12 cellular contexts compared by ENCODE assay signal in genomic region chr15:65824941-65825544, GRCh38. TPM values are rescaled to one million over a fixed set of nuclear protein-coding genes. Genes with fewer than 3 reads are reported as not detected.
DNase-seq lines count a peak whose midpoint lies in the region; ATAC-seq, FAIRE-seq and TF ChIP-seq lines count a peak whose summit lies in the region.
"Had no signal": no experiment of that assay in that cellular context is flagged by ENCODE, and none has a peak within 500 bp of the region (broad histone marks: within the 10 kb centered on the region; RNA-seq: fewer than 3 reads in every experiment).

No MANE protein-coding gene starts in this region.

- no peak overlapping the region for H2AK5ac ChIP-seq in IMR-90 (ENCODE audit: low read depth, low read length)

- in situ Hi-C loops in IMR-90 (cut with MboI; ENCODE audit: low sequenced_read_pairs): no loop called here

- H3K9me3 Mint-ChIP-seq in astrocyte (ENCODE audit: unreplicated experiment): no peaks in the 10 kb centered on the region
- H3K9me3 Mint-ChIP-seq: activated naive CD4-positive, alpha-beta T cell treated with anti-CD3 and anti-CD28 coated beads for 36 hours had no signal

- intact Hi-C loops in IMR-90 (cut with micrococcal nuclease) (no loop called here), left ventricle myocardium superior (cut with micrococcal nuclease) (no loop called here), upper lobe of right lung (cut with DNase I) (no loop called here)

- POLR2A ChIA-PET in IMR-90 (lab: Charles Lee; ENCODE audit: unreplicated experiment): no interaction called here

- H2BK120ac ChIP-seq in IMR-90 (ENCODE audit: low read depth, low read length): no peak overlapping the region

- no peak overlapping the region for H2BK15ac ChIP-seq in IMR-90 (ENCODE audit: low read depth, low read length)

- ATAC-seq in IMR-90 (ENCODE audit: low read depth): peak; percentile 58
- peak; percentile 77 for ATAC-seq in left ventricle myocardium superior
- ATAC-seq in upper lobe of right lung: peak; percentile 66
- ATAC-seq in GM18907 (IDR thresholded peaks at IDR 0.05; ENCODE audit: unreplicated experiment): no peak

- CTCF ChIA-PET in IMR-90 (lab: Yijun Ruan, JAX): interaction anchor here (1.3 kb wide), 3 partner anchors 11 to 58 kb away, joined by 3 to 7 read pairs (median 5); no protein-coding TSS in a partner anchor

- no peak overlapping the region for H3K4me2 ChIP-seq in IMR-90 (ENCODE audit: low read depth, low read length)
- H3K4me2 ChIP-seq in astrocyte (ENCODE audit: low read length): no peak overlapping the region

- H3K9ac ChIP-seq in IMR-90 (ENCODE audit: low read depth, low read length) (no peak overlapping the region), astrocyte (ENCODE audit: low read length) (no peak overlapping the region)

- DNase-seq in IMR-90 (peak; percentile 73), astrocyte (ENCODE audit: low read depth) (peak; percentile 27), left ventricle myocardium superior (no peak), upper lobe of right lung (no peak), activated T-cell treated with anti-CD3 and anti-CD28 coated beads for 4 hours (no peak), epidermal melanocyte (ENCODE audit: insufficient read length, low spot score) (no peak)
- DNase-seq: activated naive CD4-positive, alpha-beta T cell treated with anti-CD3 and anti-CD28 coated beads for 36 hours; KBM-7; mucosa of descending colon; NCI-H2081 treated with DMSO at 0.1 percent for 48 hours; T1000 had no signal

- H3K4ac ChIP-seq in IMR-90 (ENCODE audit: low read depth, low read length): no peak overlapping the region

- H4K20me1 ChIP-seq in IMR-90 (ENCODE audit: insufficient read depth, low read length): no peaks in the 10 kb centered on the region
- H4K20me1 ChIP-seq in astrocyte (ENCODE audit: insufficient read depth, low read length): no peaks in the 10 kb centered on the region

- dilution Hi-C loops in IMR-90 (cut with HindIII; ENCODE audit: low sequenced_read_pairs, unreplicated experiment): no loop called here

- H2AFZ ChIP-seq in IMR-90 (replicated peaks; ENCODE audit: low read length, poor library complexity): no peak overlapping the region
- no peak overlapping the region for H2AFZ ChIP-seq in astrocyte (ENCODE audit: low read depth, low read length)

- H3K79me1 ChIP-seq in IMR-90 (ENCODE audit: low read depth in 1 of 2, low read length in 2 of 2): no peaks in the 10 kb centered on the region

- no peak for FAIRE-seq in astrocyte (lab: Jason Lieb, UNC)

- H4K91ac ChIP-seq in IMR-90 (ENCODE audit: insufficient read depth, low read depth, low read length): no peak overlapping the region

- BruUV-seq in IMR-90 (replicated peaks; lab: Mats Ljungman, UMichigan): no TSS peak

- 0% methylated on average over 1 of the region's 5 CpGs; no CpG with 5 or more reads in 1 of the 2 experiments for WGBS in IMR-90 (ENCODE audit: extremely low coverage in 2 of 2, insufficient read length in 1 of 2), 2 experiments

- TF ChIP-seq RAD21 in IMR-90 (IDR thresholded peaks at IDR 0.05; ENCODE audit: low read length): no peak

- H4K8ac ChIP-seq in IMR-90 (ENCODE audit: low read depth in 2 of 2, low read length in 2 of 2): no peak overlapping the region

- no peak overlapping the region for H3K27ac ChIP-seq in IMR-90 (ENCODE audit: insufficient read depth, low read length)
- no peak overlapping the region for H3K27ac ChIP-seq in astrocyte (ENCODE audit: low read depth, low read length)
- no peak overlapping the region for H3K27ac ChIP-seq in upper lobe of right lung

- H4K5ac ChIP-seq in IMR-90 (ENCODE audit: low read depth, low read length): no peak overlapping the region

- no peaks in the 10 kb centered on the region for H3K9me1 ChIP-seq in IMR-90 (ENCODE audit: insufficient read depth, low read length)

- H3K18ac ChIP-seq in IMR-90 (ENCODE audit: low read depth, low read length): no peak overlapping the region

- no peak overlapping the region for H3K23ac ChIP-seq in IMR-90 (ENCODE audit: low read depth, low read length)

- no peaks in the 10 kb centered on the region for H3K36me3 ChIP-seq in IMR-90 (ENCODE audit: control insufficient read depth, insufficient read depth, low read length)
- H3K36me3 ChIP-seq in astrocyte (ENCODE audit: insufficient read depth, low read length): no peaks in the 10 kb centered on the region
- H3K36me3 ChIP-seq in upper lobe of right lung: no peaks in the 10 kb centered on the region

- H3K27me3 Mint-ChIP-seq in astrocyte (ENCODE audit: low read depth, unreplicated experiment): no peaks in the 10 kb centered on the region

- no peaks in the 10 kb centered on the region for H3K4me1 Mint-ChIP-seq in astrocyte (ENCODE audit: low read depth, unreplicated experiment)

- no peak for TF ChIP-seq POLR2A in IMR-90 (IDR thresholded peaks at IDR 0.05; ENCODE audit: low read depth, low read length)

- TF ChIP-seq CTCF in IMR-90 (conservative IDR thresholded peaks at IDR 0.05; ENCODE audit: low read depth, low read length): no peak
- no peak for TF ChIP-seq CTCF in astrocyte (IDR thresholded peaks at IDR 0.05; ENCODE audit: insufficient read depth, low read depth, low read length)
- TF ChIP-seq CTCF in upper lobe of right lung (IDR thresholded peaks at IDR 0.05): no peak

- H3K4me3 ChIP-seq in IMR-90 (ENCODE audit: insufficient read depth, low read depth, low read length): no peak overlapping the region
- H3K4me3 ChIP-seq in astrocyte (ENCODE audit: insufficient read depth, low read depth, low read length): no peak overlapping the region
- H3K4me3 ChIP-seq in upper lobe of right lung: no peak overlapping the region
- H3K4me3 ChIP-seq: mucosa of descending colon had no signal

- H3K4me1 ChIP-seq in IMR-90 (ENCODE audit: control insufficient read depth, insufficient read depth, low read length) (no peaks in the 10 kb centered on the region), astrocyte (ENCODE audit: insufficient read depth, low read length) (no peaks in the 10 kb centered on the region), upper lobe of right lung (peaks cover 21% of the 10 kb centered on the region)

- H2BK20ac ChIP-seq in IMR-90 (ENCODE audit: low read depth, low read length): no peak overlapping the region

- no peak overlapping the region for H3K56ac ChIP-seq in IMR-90 (ENCODE audit: extremely low read depth, insufficient read depth, low read length)

- no peak overlapping the region for H3K14ac ChIP-seq in IMR-90 (replicated peaks; ENCODE audit: low read depth, low read length)

- H3K27me3 ChIP-seq in IMR-90 (ENCODE audit: control insufficient read depth, insufficient read depth, low read length) (no peaks in the 10 kb centered on the region), astrocyte (ENCODE audit: insufficient read depth, low read length) (no peaks in the 10 kb centered on the region), upper lobe of right lung (no peaks in the 10 kb centered on the region)

- no peak overlapping the region for H2AK9ac ChIP-seq in IMR-90 (replicated peaks; ENCODE audit: low read depth, low read length, poor library complexity)

- H3K27ac Mint-ChIP-seq in astrocyte (ENCODE audit: unreplicated experiment): no peak overlapping the region
- H3K27ac Mint-ChIP-seq: activated naive CD4-positive, alpha-beta T cell treated with anti-CD3 and anti-CD28 coated beads for 36 hours had no signal

- no peak overlapping the region for H3K4me3 Mint-ChIP-seq in astrocyte (ENCODE audit: unreplicated experiment)
- H3K4me3 Mint-ChIP-seq: activated naive CD4-positive, alpha-beta T cell treated with anti-CD3 and anti-CD28 coated beads for 36 hours had no signal

- H3K36me3 Mint-ChIP-seq in astrocyte (ENCODE audit: low read depth, unreplicated experiment): no peaks in the 10 kb centered on the region

- no peak overlapping the region for H2BK5ac ChIP-seq in IMR-90 (ENCODE audit: low read depth, low read length, poor library complexity, severe bottlenecking)

- no peaks in the 10 kb centered on the region for H3K9me3 ChIP-seq in IMR-90 (ENCODE audit: control insufficient read depth, insufficient read depth, low read length)
- H3K9me3 ChIP-seq in astrocyte (ENCODE audit: insufficient read depth, low read depth, low read length): no peaks in the 10 kb centered on the region
- H3K9me3 ChIP-seq in upper lobe of right lung: no peaks in the 10 kb centered on the region
- H3K9me3 ChIP-seq: mucosa of descending colon had no signal

- H3K79me2 ChIP-seq in astrocyte (ENCODE audit: insufficient read depth, low read length): no peaks in the 10 kb centered on the region

TF ChIP-seq in IMR-90, 13 proteins besides CTCF, POLR2A, EP300 and RAD21 (continues in another document):
- no peak for TF ChIP-seq RCOR1 (IDR thresholded peaks at IDR 0.05; ENCODE audit: insufficient replicate concordance, low read length)
- peak; percentile 96 for TF ChIP-seq CEBPB (IDR thresholded peaks at IDR 0.05; ENCODE audit: low read depth, low read length)
- no peak for TF ChIP-seq RFX5 (IDR thresholded peaks at IDR 0.05; ENCODE audit: low read depth, low read length)
- TF ChIP-seq MAZ (IDR thresholded peaks at IDR 0.05; ENCODE audit: borderline replicate concordance, low read depth, low read length): peak; percentile 40; the same call in 1 of the 2 replicates
- no peak for TF ChIP-seq ELK1 (IDR thresholded peaks at IDR 0.05; ENCODE audit: borderline replicate concordance, low read depth, low read length)
- no peak for TF ChIP-seq FOS (IDR thresholded peaks at IDR 0.05; ENCODE audit: low read depth, low read length)
- TF ChIP-seq MXI1 (IDR thresholded peaks at IDR 0.05; ENCODE audit: borderline replicate concordance, low read depth, low read length): peak; percentile 67; the same call in 1 of the 2 replicates
- TF ChIP-seq CHD1 (IDR thresholded peaks at IDR 0.05; ENCODE audit: low read depth, low read length): no peak

RNA-seq across cellular contexts. Expression of gene DENND4A, which starts 33.0 kb away (rescaled TPM):
- 17.7 and 18.6 TPM in 2 replicates for total RNA-seq in IMR-90 (2012; rRNA removed)
- polyA plus RNA-seq in IMR-90 (2012; rRNA removed): 3.2 and 4.1 TPM in 2 replicates
- polyA plus RNA-seq in IMR-90 (2012; cell fraction: cytosol; rRNA removed): 0.75 and 0.77 TPM in 2 replicates
- polyA plus RNA-seq in IMR-90 (2012; cell fraction: nucleus; rRNA removed; ENCODE audit: low replicate concordance): 0.83 and 8.7 TPM in 2 replicates
- total RNA-seq in astrocyte: 13.9 and 15.8 TPM in 2 replicates
- 14.0 TPM for total RNA-seq in left ventricle myocardium superior
- total RNA-seq in upper lobe of right lung: 32.5 TPM

RNA-seq across cellular contexts. Expression of gene RAB11A, which starts 44.2 kb away (rescaled TPM):
- total RNA-seq in IMR-90 (2012; rRNA removed) (376 and 462 TPM in 2 replicates), astrocyte (233 and 247 TPM in 2 replicates), left ventricle myocardium superior (137 TPM), upper lobe of right lung (221 TPM)
- polyA plus RNA-seq in IMR-90 (2012; rRNA removed): 299 and 341 TPM in 2 replicates
- 134 and 136 TPM in 2 replicates for polyA plus RNA-seq in IMR-90 (2012; cell fraction: cytosol; rRNA removed)
- polyA plus RNA-seq in IMR-90 (2012; cell fraction: nucleus; rRNA removed; ENCODE audit: low replicate concordance): 36.8 and 156 TPM in 2 replicates

Comparison
In these comparisons a context has a peak if more than half of its experiments do, and no peak if none do; other contexts are left out.
1. DNase-seq: peak in IMR-90 (single experiment) and astrocyte (single experiment); none in left ventricle myocardium superior (single experiment), upper lobe of right lung (single experiment), activated T-cell treated with anti-CD3 and anti-CD28 coated beads for 4 hours (single experiment) and epidermal melanocyte (single experiment).